In genomic region chr17:18257268-18257681, GRCh38 we compare ENCODE assay signal across 1 cellular context.
TF ChIP-seq lines count a peak whose summit lies in the region.

No MANE protein-coding gene starts in this region.

TF ChIP-seq in HepG2, 621 proteins besides CTCF, POLR2A, EP300 and RAD21 (continues in another document):
- TF ChIP-seq NRL (CRISPR knock-in tag; IDR thresholded peaks at IDR 0.05; ENCODE audit: borderline replicate concordance) (no peak), NR2F6 (IDR thresholded peaks at IDR 0.05) (0 out of 2 replicates have a peak, but pooled peaks have one; percentile 4), NR2F6 (CRISPR knock-in tag; IDR thresholded peaks at IDR 0.05) (no peak), ZNF773 (CRISPR knock-in tag; IDR thresholded peaks at IDR 0.05; ENCODE audit: borderline replicate concordance) (no peak), PHF20 (CRISPR knock-in tag; IDR thresholded peaks at IDR 0.05) (no peak), ZNF800 (CRISPR knock-in tag; IDR thresholded peaks at IDR 0.05) (no peak), ZNF282 (IDR thresholded peaks at IDR 0.05; ENCODE audit: partially characterized antibody) (no peak), ZNF224 (CRISPR knock-in tag; IDR thresholded peaks at IDR 0.05) (no peak), SSRP1 (CRISPR knock-in tag; IDR thresholded peaks at IDR 0.05) (no peak), HIC2 (CRISPR knock-in tag; IDR thresholded peaks at IDR 0.05; ENCODE audit: low read depth) (peak; percentile 30; the same call in 1 of the 2 replicates), ZNF788 (CRISPR knock-in tag; IDR thresholded peaks at IDR 0.05; ENCODE audit: borderline replicate concordance) (no peak), MAZ (IDR thresholded peaks at IDR 0.05; ENCODE audit: borderline replicate concordance, low read depth, low read length) (0 out of 2 replicates have a peak, but pooled peaks have one; percentile 13), MAZ (CRISPR knock-in tag; IDR thresholded peaks at IDR 0.05; ENCODE audit: low read depth) (no peak), CEBPG (CRISPR knock-in tag; IDR thresholded peaks at IDR 0.05) (no peak), PCBP2 (optimal IDR thresholded peaks at IDR 0.05; ENCODE audit: low read depth, low read length, poor library complexity, severe bottlenecking) (no peak), ZNF460 (CRISPR knock-in tag; IDR thresholded peaks at IDR 0.05; ENCODE audit: borderline replicate concordance) (no peak), PCBP1 (IDR thresholded peaks at IDR 0.05; ENCODE audit: borderline replicate concordance, low read depth, low read length) (no peak), SMAD3 (CRISPR knock-in tag; IDR thresholded peaks at IDR 0.05) (no peak), TEF (CRISPR knock-in tag; IDR thresholded peaks at IDR 0.05) (no peak), E2F5 (CRISPR knock-in tag; conservative IDR thresholded peaks at IDR 0.05) (no peak), HNRNPL (IDR thresholded peaks at IDR 0.05; ENCODE audit: low read depth, low read length) (0 out of 2 replicates have a peak, but pooled peaks have one; percentile 60), ADNP (CRISPR knock-in tag; IDR thresholded peaks at IDR 0.05) (no peak), ZBTB43 (CRISPR knock-in tag; conservative IDR thresholded peaks at IDR 0.05) (no peak), FOSL2 (CRISPR knock-in tag; IDR thresholded peaks at IDR 0.05) (no peak), RBFOX2 (IDR thresholded peaks at IDR 0.05; ENCODE audit: low read depth, low read length) (no peak), AGO1 (IDR thresholded peaks at IDR 0.05; ENCODE audit: low read depth, low read length, poor library complexity, severe bottlenecking) (no peak), ZMAT3 (CRISPR knock-in tag; conservative IDR thresholded peaks at IDR 0.05) (no peak), MTA1 (CRISPR knock-in tag; IDR thresholded peaks at IDR 0.05; ENCODE audit: borderline replicate concordance) (0 out of 2 replicates have a peak, but pooled peaks have one; percentile 3), JDP2 (CRISPR knock-in tag; IDR thresholded peaks at IDR 0.05; ENCODE audit: borderline replicate concordance) (no peak), FOXA1 (IDR thresholded peaks at IDR 0.05) (no peak), FOXA1 (CRISPR knock-in tag; IDR thresholded peaks at IDR 0.05) (no peak), ZBTB46 (CRISPR knock-in tag; IDR thresholded peaks at IDR 0.05; ENCODE audit: borderline replicate concordance) (no peak), KLF9 (CRISPR knock-in tag; IDR thresholded peaks at IDR 0.05; ENCODE audit: low read depth) (no peak), TOPORS (CRISPR knock-in tag; IDR thresholded peaks at IDR 0.05) (no peak), KDM2A (CRISPR knock-in tag; IDR thresholded peaks at IDR 0.05; ENCODE audit: borderline replicate concordance, low read depth) (0 out of 2 replicates have a peak, but pooled peaks have one; percentile 8), ZNF207 (IDR thresholded peaks at IDR 0.05; ENCODE audit: borderline replicate concordance) (no peak), TGIF2 (CRISPR knock-in tag; IDR thresholded peaks at IDR 0.05) (no peak), TEAD3 (CRISPR knock-in tag; optimal IDR thresholded peaks at IDR 0.05; ENCODE audit: borderline replicate concordance) (peak; percentile 81), MTERF4 (CRISPR knock-in tag; IDR thresholded peaks at IDR 0.05) (no peak), RARG (CRISPR knock-in tag; IDR thresholded peaks at IDR 0.05; ENCODE audit: low read depth) (no peak), ZMYM4 (CRISPR knock-in tag; IDR thresholded peaks at IDR 0.05) (no peak), ZFP1 (CRISPR knock-in tag; IDR thresholded peaks at IDR 0.05) (no peak), ESRRA (CRISPR knock-in tag; IDR thresholded peaks at IDR 0.05; ENCODE audit: low read depth) (no peak), GTF3A (CRISPR knock-in tag; conservative IDR thresholded peaks at IDR 0.05) (no peak), KAT7 (CRISPR knock-in tag; IDR thresholded peaks at IDR 0.05; ENCODE audit: borderline replicate concordance) (no peak), ZNF337 (CRISPR knock-in tag; IDR thresholded peaks at IDR 0.05; ENCODE audit: borderline replicate concordance, low read depth) (no peak), CSRNP1 (CRISPR knock-in tag; IDR thresholded peaks at IDR 0.05) (no peak), NFYB (CRISPR knock-in tag; IDR thresholded peaks at IDR 0.05) (peak; percentile 60), NFYC (CRISPR knock-in tag; IDR thresholded peaks at IDR 0.05) (peak; percentile 68), NBN (conservative IDR thresholded peaks at IDR 0.05) (no peak), DNMT1 (CRISPR knock-in tag; IDR thresholded peaks at IDR 0.05) (no peak), ZNF878 (CRISPR knock-in tag; IDR thresholded peaks at IDR 0.05) (no peak), PAWR (CRISPR knock-in tag; IDR thresholded peaks at IDR 0.05; ENCODE audit: borderline replicate concordance) (no peak), LBX2 (CRISPR knock-in tag; IDR thresholded peaks at IDR 0.05; ENCODE audit: borderline replicate concordance) (no peak), HNF4A (CRISPR knock-in tag; IDR thresholded peaks at IDR 0.05) (no peak), YY1 (IDR thresholded peaks at IDR 0.05; ENCODE audit: insufficient read depth, insufficient replicate concordance, low read depth, low read length) (no peak), MAFG (CRISPR knock-in tag; IDR thresholded peaks at IDR 0.05) (no peak), ZNF235 (CRISPR knock-in tag; IDR thresholded peaks at IDR 0.05; ENCODE audit: borderline replicate concordance) (no peak), NCOR1 (IDR thresholded peaks at IDR 0.05; ENCODE audit: borderline replicate concordance, low read length) (no peak), ZNF784 (CRISPR knock-in tag; IDR thresholded peaks at IDR 0.05; ENCODE audit: borderline replicate concordance) (no peak), ETV6 (CRISPR knock-in tag; conservative IDR thresholded peaks at IDR 0.05) (no peak), ZNF362 (CRISPR knock-in tag; IDR thresholded peaks at IDR 0.05; ENCODE audit: borderline replicate concordance) (no peak)
